Comparison of ENCODE assay signal across 8 cellular contexts in the genomic region with DNA sequence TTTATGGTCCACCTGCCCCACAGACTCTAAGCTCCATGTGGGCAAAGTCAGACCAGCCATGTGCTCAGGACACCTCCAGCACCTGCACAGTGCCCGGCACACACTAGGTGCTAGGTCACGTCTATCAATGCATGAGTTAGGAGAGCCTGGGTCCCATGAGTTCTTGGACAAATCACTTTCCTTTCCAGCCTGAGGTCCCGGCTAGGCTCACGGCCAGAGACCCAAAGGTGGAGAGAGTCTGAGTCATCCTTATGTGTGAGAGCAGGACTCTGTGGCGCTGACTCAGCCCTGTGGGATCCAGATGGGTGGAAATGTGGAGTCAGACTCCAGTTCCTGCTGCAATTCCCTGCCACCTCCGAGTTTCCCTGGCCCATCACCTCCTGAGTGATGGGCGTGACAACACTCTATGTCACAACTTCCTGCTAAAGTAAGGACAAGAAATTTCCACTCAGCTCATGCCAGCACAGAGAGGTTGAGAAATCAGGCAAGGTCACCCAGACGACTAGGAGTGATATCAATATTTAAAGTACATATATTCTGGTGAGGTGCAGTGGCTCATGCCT. TPM values are rescaled to one million over a fixed set of nuclear protein-coding genes. Genes with fewer than 3 reads are reported as not detected.
DNase-seq lines count a peak whose midpoint lies in the region; ATAC-seq and TF ChIP-seq lines count a peak whose summit lies in the region.

No MANE protein-coding gene starts in this region.

- DNase-seq in GM23248 (peak; percentile 100), SJCRH30 (peak; percentile 61 to 65), fibroblast of gingiva (ENCODE audit: low read depth) (peak; percentile 99), prostate gland (ENCODE audit: low spot score) (peak; percentile 30), NCI-H187 (lab: John Stamatoyannopoulos, UW) (no peak), NCI-H526 (lab: John Stamatoyannopoulos, UW) (no peak)

- H3K27me3 ChIP-seq in GM23248 (replicated peaks; ENCODE audit: insufficient read depth) (no peaks in the 10 kb centered on the region), SJCRH30 (no peaks in the 10 kb centered on the region), prostate gland (replicated peaks; ENCODE audit: insufficient read depth) (no peaks in the 10 kb centered on the region)

- H3K4me1 ChIP-seq in GM23248 (ENCODE audit: insufficient read depth), result peaks cover 50% of the 10 kb centered on the region
- H3K4me1 ChIP-seq in SJCRH30, result peaks cover 24% of the 10 kb centered on the region
- H3K4me1 ChIP-seq in prostate gland (replicated peaks), result no peaks in the 10 kb centered on the region

- TF ChIP-seq POLR2A in prostate gland (IDR thresholded peaks at IDR 0.05), result no peak

- no peak overlapping the region for H3K4me2 ChIP-seq in GM23248 (ENCODE audit: unreplicated experiment)

- WGBS in GM23248 (ENCODE audit: low coverage in 1 of 2, low lambda C conversion rate in 2 of 2, missing lambda C conversion rate in 2 of 2), 2 experiments, result 1 to 2% methylated on average over 8 of the region's 8 CpGs
- 56% methylated on average over 8 of the region's 8 CpGs for WGBS in prostate gland

- no peak overlapping the region for H3K4me3 ChIP-seq in GM23248
- H3K4me3 ChIP-seq in SJCRH30, result no peak overlapping the region
- H3K4me3 ChIP-seq in prostate gland, result no peak overlapping the region

- H3K27ac ChIP-seq in GM23248 (peak overlapping the region; percentile 94), SJCRH30 (no peak overlapping the region), prostate gland (peak overlapping the region in 1 of 2 donors; percentile 21)

- in situ Hi-C loops in GM23248 (cut with MboI), result no loop called here

- peaks cover 42% of the 10 kb centered on the region for H3F3A ChIP-seq in GM23248 (ENCODE audit: insufficient read depth)

- H3K79me2 ChIP-seq in GM23248 (ENCODE audit: insufficient read depth), result peaks cover 16% of the 10 kb centered on the region; the same call in 1 of the 2 replicates

- TF ChIP-seq CTCF in prostate gland (IDR thresholded peaks at IDR 0.05), result no peak

- no peaks in the 10 kb centered on the region for H4K20me1 ChIP-seq in GM23248 (ENCODE audit: insufficient read depth)

- H3K36me3 ChIP-seq in GM23248 (ENCODE audit: low read depth) (no peaks in the 10 kb centered on the region), SJCRH30 (no peaks in the 10 kb centered on the region), prostate gland (no peaks in the 10 kb centered on the region)

- H3K9ac ChIP-seq in GM23248, result peak overlapping the region; percentile 66

- ATAC-seq in HG03469 (IDR thresholded peaks at IDR 0.05; ENCODE audit: unreplicated experiment), result no peak
- ATAC-seq in HG02759 (IDR thresholded peaks at IDR 0.05; ENCODE audit: unreplicated experiment), result no peak

- intact Hi-C loops in prostate gland (cut with DNase I), result loop anchor here (5.0 to 10.0 kb wide), 4 partner anchors 117 to 415 kb away; a partner anchor contains a TSS

- no peaks in the 10 kb centered on the region for H3K9me3 ChIP-seq in GM23248 (ENCODE audit: low read depth)
- no peaks in the 10 kb centered on the region for H3K9me3 ChIP-seq in SJCRH30 (replicated peaks)
- no peaks in the 10 kb centered on the region for H3K9me3 ChIP-seq in prostate gland

- H3K9me2 ChIP-seq in GM23248 (ENCODE audit: insufficient read depth), result no peaks in the 10 kb centered on the region

- H2AFZ ChIP-seq in GM23248, result no peak overlapping the region

RNA-seq across cellular contexts. Expression of a gene that starts 2.5 kb away (rescaled TPM):
- total RNA-seq in GM23248 (2014; rRNA removed; shearing (Covaris generic)), result 45.5 and 61.0 TPM in 2 replicates
- polyA plus RNA-seq in GM23248 (2016; fragmentation: Nextera tagmentation; extraction: Ambion mirVana), result 33.7 and 40.1 TPM in 2 replicates
- 19.6 and 24.3 TPM in 2 replicates for total RNA-seq in SJCRH30 (2014; rRNA removed; shearing (Covaris generic))
- total RNA-seq in prostate gland, result 10 to 100 TPM; 21.8 to 47.0 TPM

RNA-seq across cellular contexts. Expression of a gene that starts 11.2 kb away (rescaled TPM):
- total RNA-seq in GM23248 (2014; rRNA removed; shearing (Covaris generic)), result 5.5 and 16.6 TPM in 2 replicates
- 8.8 and 9.4 TPM in 2 replicates for polyA plus RNA-seq in GM23248 (2016; fragmentation: Nextera tagmentation; extraction: Ambion mirVana)
- 0.20 and 0.51 TPM in 2 replicates for total RNA-seq in SJCRH30 (2014; rRNA removed; shearing (Covaris generic))
- 10 to 100 TPM in 1 of 2 donors, 1 to 10 TPM in 1; 3.1 to 16.5 TPM for total RNA-seq in prostate gland

RNA-seq across cellular contexts. Expression of a gene that starts 18.3 kb away (rescaled TPM):
- total RNA-seq in GM23248 (2014; rRNA removed; shearing (Covaris generic)), result 27.0 and 33.3 TPM in 2 replicates
- 62.8 and 66.5 TPM in 2 replicates for polyA plus RNA-seq in GM23248 (2016; fragmentation: Nextera tagmentation; extraction: Ambion mirVana)
- total RNA-seq in SJCRH30 (2014; rRNA removed; shearing (Covaris generic)), result 44.7 and 46.4 TPM in 2 replicates
- 10 to 100 TPM; 28.1 to 28.2 TPM for total RNA-seq in prostate gland

RNA-seq across cellular contexts. Expression of a gene that starts 19.9 kb away (rescaled TPM):
- total RNA-seq in GM23248 (2014; rRNA removed; shearing (Covaris generic)), result 78.8 and 88.0 TPM in 2 replicates
- polyA plus RNA-seq in GM23248 (2016; fragmentation: Nextera tagmentation; extraction: Ambion mirVana), result 81.1 and 82.0 TPM in 2 replicates
- total RNA-seq in SJCRH30 (2014; rRNA removed; shearing (Covaris generic)), result 59.9 and 61.5 TPM in 2 replicates
- total RNA-seq in prostate gland, result 10 to 100 TPM; 46.4 to 95.1 TPM

RNA-seq across cellular contexts. Expression of a gene that starts 41.9 kb away (rescaled TPM):
- 51.8 and 52.9 TPM in 2 replicates for total RNA-seq in GM23248 (2014; rRNA removed; shearing (Covaris generic))
- polyA plus RNA-seq in GM23248 (2016; fragmentation: Nextera tagmentation; extraction: Ambion mirVana), result 157 and 159 TPM in 2 replicates
- 31.4 and 36.4 TPM in 2 replicates for total RNA-seq in SJCRH30 (2014; rRNA removed; shearing (Covaris generic))
- 100 to 1,000 TPM in 1 of 2 donors, 10 to 100 TPM in 1; 22.2 to 123 TPM for total RNA-seq in prostate gland

Comparison
In these comparisons a context has a peak if more than half of its experiments do, and no peak if none do; other contexts are left out.
1. DNase-seq: peak in GM23248 (single experiment), SJCRH30 (2 of 2), fibroblast of gingiva (single experiment) and prostate gland (single experiment); none in NCI-H187 (0 of 2) and NCI-H526 (0 of 2).